7 cellular contexts compared by ENCODE assay signal in genomic region chr20:61549865-61550264, GRCh38.
"Had no signal": no experiment of that assay in that cellular context is flagged by ENCODE, and none has a peak within 500 bp of the region (broad histone marks: within the 10 kb centered on the region; RNA-seq: fewer than 3 reads in every experiment).

No MANE protein-coding gene starts in this region.

- H3K9me3 ChIP-seq: HAP-1 had no signal

- H3K4me1 ChIP-seq: HAP-1 had no signal

- H3K27ac ChIP-seq: HL-60 had no signal

- H3K4me3 Mint-ChIP-seq: HFFc6 had no signal

- H3K9me3 Mint-ChIP-seq: HFFc6 had no signal

- H3K4me3 ChIP-seq: HAP-1, K562 had no signal

- DNase-seq: GOT3, H7, HFFc6, IMR-90 had no signal

- H3K27ac Mint-ChIP-seq: HFFc6 had no signal

- H3K36me3 ChIP-seq: HAP-1 had no signal
